ENCODE assay signal across 9 cellular contexts in genomic region chr4:41363384-41363981, GRCh38.
DNase-seq lines count a peak whose midpoint lies in the region; ATAC-seq and TF ChIP-seq lines count a peak whose summit lies in the region.
"Had no signal": no experiment of that assay in that cellular context is flagged by ENCODE, and none has a peak within 500 bp of the region (broad histone marks: within the 10 kb centered on the region; RNA-seq: fewer than 3 reads in every experiment).

No MANE protein-coding gene starts in this region.

- peak overlapping the region; percentile 44 for H3K4me2 ChIP-seq in osteoblast (ENCODE audit: insufficient read depth, low read length)

- H3K9me3 ChIP-seq in osteoblast (ENCODE audit: low read depth, low read length) = no peaks in the 10 kb centered on the region

- no peak overlapping the region for H3K27ac Mint-ChIP-seq in WTC11
- H3K27ac Mint-ChIP-seq: CD4-positive, CD25-positive, alpha-beta regulatory T cell had no signal

- peak overlapping the region; percentile 36; the same call in 1 of the 2 replicates for H3K4me3 Mint-ChIP-seq in WTC11
- H3K4me3 Mint-ChIP-seq: CD4-positive, CD25-positive, alpha-beta regulatory T cell had no signal

- in situ Hi-C loops in GM13977 (cut with MboI; ENCODE audit: low pct_unique_long_range_greater_than_20kb, low sequenced_read_pairs, unreplicated experiment) = no loop called here

- no peak overlapping the region for H2AFZ ChIP-seq in osteoblast (ENCODE audit: low read length)

- peaks cover 45% of the 10 kb centered on the region for H3K4me1 Mint-ChIP-seq in WTC11
- H3K4me1 Mint-ChIP-seq: CD4-positive, CD25-positive, alpha-beta regulatory T cell had no signal

- peaks cover 95% of the 10 kb centered on the region for H3K27me3 Mint-ChIP-seq in WTC11 (ENCODE audit: low read depth)

- no peaks in the 10 kb centered on the region for H3K36me3 ChIP-seq in osteoblast (ENCODE audit: insufficient read depth, low read length)

- TF ChIP-seq CTCF in AG10803 (conservative IDR thresholded peaks at IDR 0.05; ENCODE audit: low read length) = no peak
- no peak for TF ChIP-seq CTCF in WTC11 (IDR thresholded peaks at IDR 0.05)
- TF ChIP-seq CTCF in osteoblast (IDR thresholded peaks at IDR 0.05; ENCODE audit: extremely low read depth, low read depth, low read length) = no peak
- no peak for TF ChIP-seq CTCF in GM13977 (IDR thresholded peaks at IDR 0.05; ENCODE audit: extremely low read depth, insufficient read depth, missing control alignments)

- H3K36me3 Mint-ChIP-seq in WTC11 = no peaks in the 10 kb centered on the region
- H3K36me3 Mint-ChIP-seq: CD4-positive, CD25-positive, alpha-beta regulatory T cell had no signal

- no peak for ATAC-seq in WTC11
- ATAC-seq in HG03565 (IDR thresholded peaks at IDR 0.05; ENCODE audit: unreplicated experiment) = no peak

- H4K20me1 ChIP-seq in osteoblast (ENCODE audit: insufficient read depth, low read length) = no peaks in the 10 kb centered on the region

- peak overlapping the region; percentile 42 for H3K27ac ChIP-seq in osteoblast (ENCODE audit: low read depth, low read length)

- CTCF ChIA-PET in WTC11 (lab: Charles Lee) = interaction anchor here (0.6 to 3.2 kb wide), 4 partner anchors 82 to 292 kb away, joined by 3 to 15 read pairs (median 8); no protein-coding TSS in a partner anchor

- peaks cover 18% of the 10 kb centered on the region for H3K27me3 ChIP-seq in osteoblast (ENCODE audit: insufficient read depth, low read length)

- H3K79me2 ChIP-seq in osteoblast (ENCODE audit: insufficient read depth, low read length) = no peaks in the 10 kb centered on the region

- H3K4me3 ChIP-seq in AG10803 (ENCODE audit: low read length) (no peak overlapping the region), osteoblast (ENCODE audit: insufficient read depth, low read length) (no peak overlapping the region)

- H3K9me3 Mint-ChIP-seq in WTC11 = no peaks in the 10 kb centered on the region

- POLR2A ChIA-PET in WTC11 (lab: Charles Lee) = interaction anchor here (0.9 kb wide), 1 partner anchor 18 kb away, joined by 4 read pairs; no protein-coding TSS in a partner anchor

- DNase-seq in AG10803 (ENCODE audit: low read depth) (peak; percentile 75), WTC11 (ENCODE audit: low spot score) (no peak), glomerular visceral epithelial cell (ENCODE audit: extremely low spot score) (peak; percentile 58), osteoblast (ENCODE audit: insufficient read length, low spot score, missing footprints) (no peak), GM13977 (ENCODE audit: low spot score) (no peak), HuH-7.5 (ENCODE audit: low spot score) (no peak)
- no peak for DNase-seq in stimulated activated CD4-positive, alpha-beta T cell treated with anti-CD3 and anti-CD28 coated beads, Interleukin-2, amount 100 ng/mL, for 24 hours
- DNase-seq: CD4-positive, CD25-positive, alpha-beta regulatory T cell had no signal

- peaks cover 2% of the 10 kb centered on the region for H3K4me1 ChIP-seq in osteoblast (ENCODE audit: insufficient read depth, low read length)

TF ChIP-seq in WTC11, 78 proteins besides CTCF, POLR2A, EP300 and RAD21 (continues in another document):
- TF ChIP-seq, protein P1, sequence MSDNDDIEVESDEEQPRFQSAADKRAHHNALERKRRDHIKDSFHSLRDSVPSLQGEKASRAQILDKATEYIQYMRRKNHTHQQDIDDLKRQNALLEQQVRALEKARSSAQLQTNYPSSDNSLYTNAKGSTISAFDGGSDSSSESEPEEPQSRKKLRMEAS (CRISPR knock-in tag; IDR thresholded peaks at IDR 0.05) = no peak
- no peak for TF ChIP-seq TEAD4 (CRISPR knock-in tag; IDR thresholded peaks at IDR 0.05)
- TF ChIP-seq ZNF263 (CRISPR knock-in tag; IDR thresholded peaks at IDR 0.05; ENCODE audit: low read depth) = no peak
- TF ChIP-seq RELA (CRISPR knock-in tag; IDR thresholded peaks at IDR 0.05; ENCODE audit: borderline replicate concordance) = no peak
- no peak for TF ChIP-seq JAZF1 (CRISPR knock-in tag; IDR thresholded peaks at IDR 0.05)
- no peak for TF ChIP-seq FOXP1 (CRISPR knock-in tag; IDR thresholded peaks at IDR 0.05; ENCODE audit: borderline replicate concordance)
- TF ChIP-seq OVOL2 (CRISPR knock-in tag; IDR thresholded peaks at IDR 0.05; ENCODE audit: borderline replicate concordance) = no peak
- TF ChIP-seq, protein P2, sequence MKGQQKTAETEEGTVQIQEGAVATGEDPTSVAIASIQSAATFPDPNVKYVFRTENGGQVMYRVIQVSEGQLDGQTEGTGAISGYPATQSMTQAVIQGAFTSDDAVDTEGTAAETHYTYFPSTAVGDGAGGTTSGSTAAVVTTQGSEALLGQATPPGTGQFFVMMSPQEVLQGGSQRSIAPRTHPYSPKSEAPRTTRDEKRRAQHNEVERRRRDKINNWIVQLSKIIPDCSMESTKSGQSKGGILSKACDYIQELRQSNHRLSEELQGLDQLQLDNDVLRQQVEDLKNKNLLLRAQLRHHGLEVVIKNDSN (CRISPR knock-in tag; IDR thresholded peaks at IDR 0.05) = no peak
- no peak for TF ChIP-seq SOX15 (CRISPR knock-in tag; IDR thresholded peaks at IDR 0.05)
- TF ChIP-seq CREM (CRISPR knock-in tag; IDR thresholded peaks at IDR 0.05) = no peak
- TF ChIP-seq, protein P3, sequence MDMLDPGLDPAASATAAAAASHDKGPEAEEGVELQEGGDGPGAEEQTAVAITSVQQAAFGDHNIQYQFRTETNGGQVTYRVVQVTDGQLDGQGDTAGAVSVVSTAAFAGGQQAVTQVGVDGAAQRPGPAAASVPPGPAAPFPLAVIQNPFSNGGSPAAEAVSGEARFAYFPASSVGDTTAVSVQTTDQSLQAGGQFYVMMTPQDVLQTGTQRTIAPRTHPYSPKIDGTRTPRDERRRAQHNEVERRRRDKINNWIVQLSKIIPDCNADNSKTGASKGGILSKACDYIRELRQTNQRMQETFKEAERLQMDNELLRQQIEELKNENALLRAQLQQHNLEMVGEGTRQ (CRISPR knock-in tag; IDR thresholded peaks at IDR 0.05) = no peak
- TF ChIP-seq, protein P4, sequence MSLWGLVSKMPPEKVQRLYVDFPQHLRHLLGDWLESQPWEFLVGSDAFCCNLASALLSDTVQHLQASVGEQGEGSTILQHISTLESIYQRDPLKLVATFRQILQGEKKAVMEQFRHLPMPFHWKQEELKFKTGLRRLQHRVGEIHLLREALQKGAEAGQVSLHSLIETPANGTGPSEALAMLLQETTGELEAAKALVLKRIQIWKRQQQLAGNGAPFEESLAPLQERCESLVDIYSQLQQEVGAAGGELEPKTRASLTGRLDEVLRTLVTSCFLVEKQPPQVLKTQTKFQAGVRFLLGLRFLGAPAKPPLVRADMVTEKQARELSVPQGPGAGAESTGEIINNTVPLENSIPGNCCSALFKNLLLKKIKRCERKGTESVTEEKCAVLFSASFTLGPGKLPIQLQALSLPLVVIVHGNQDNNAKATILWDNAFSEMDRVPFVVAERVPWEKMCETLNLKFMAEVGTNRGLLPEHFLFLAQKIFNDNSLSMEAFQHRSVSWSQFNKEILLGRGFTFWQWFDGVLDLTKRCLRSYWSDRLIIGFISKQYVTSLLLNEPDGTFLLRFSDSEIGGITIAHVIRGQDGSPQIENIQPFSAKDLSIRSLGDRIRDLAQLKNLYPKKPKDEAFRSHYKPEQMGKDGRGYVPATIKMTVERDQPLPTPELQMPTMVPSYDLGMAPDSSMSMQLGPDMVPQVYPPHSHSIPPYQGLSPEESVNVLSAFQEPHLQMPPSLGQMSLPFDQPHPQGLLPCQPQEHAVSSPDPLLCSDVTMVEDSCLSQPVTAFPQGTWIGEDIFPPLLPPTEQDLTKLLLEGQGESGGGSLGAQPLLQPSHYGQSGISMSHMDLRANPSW (CRISPR knock-in tag; conservative IDR thresholded peaks at IDR 0.05; ENCODE audit: low read depth) = no peak
- TF ChIP-seq ZNF219 (CRISPR knock-in tag; IDR thresholded peaks at IDR 0.05; ENCODE audit: borderline replicate concordance) = no peak
- TF ChIP-seq AFF4 (CRISPR knock-in tag; IDR thresholded peaks at IDR 0.05; ENCODE audit: borderline replicate concordance) = no peak
- TF ChIP-seq SP1 (CRISPR knock-in tag; conservative IDR thresholded peaks at IDR 0.05) = no peak

Comparison
In these comparisons a context has a peak if more than half of its experiments do, and no peak if none do; other contexts are left out.
1. DNase-seq: peak in AG10803 (single experiment) and glomerular visceral epithelial cell (single experiment); none in WTC11 (single experiment), osteoblast (single experiment), stimulated activated CD4-positive, alpha-beta T cell treated with anti-CD3 and anti-CD28 coated beads, Interleukin-2, amount 100 ng/mL, for 24 hours (0 of 2), GM13977 (single experiment) and HuH-7.5 (single experiment).